Comparison of ENCODE assay signal across 11 cellular contexts in the genomic region with DNA sequence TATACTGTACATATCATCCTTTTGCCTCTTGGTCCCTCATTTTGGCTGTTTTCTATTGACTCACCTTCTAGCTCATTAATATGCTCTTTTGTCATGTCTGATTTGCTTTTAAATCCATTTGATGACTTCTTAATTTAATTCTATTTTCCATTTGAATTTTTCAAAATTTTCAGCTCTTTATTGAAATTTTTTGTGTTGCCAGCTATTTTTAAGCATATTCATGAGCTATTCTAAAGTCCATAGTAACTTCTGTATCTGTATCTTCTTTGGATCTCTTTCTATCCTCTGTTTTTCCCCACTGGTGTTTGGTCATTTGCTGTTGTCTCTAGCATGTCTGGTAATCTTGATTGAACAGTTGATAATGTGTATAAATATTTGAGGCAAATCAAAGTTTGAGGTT.
"Had no signal": no experiment of that assay in that cellular context is flagged by ENCODE, and none has a peak within 500 bp of the region (broad histone marks: within the 10 kb centered on the region; RNA-seq: fewer than 3 reads in every experiment).

No MANE protein-coding gene starts in this region.

- DNase-seq: GM23248, GOT3, H7, H9, HCEC 1CT, HFFc6 had no signal

- H3K36me3 ChIP-seq: HAP-1 had no signal

- H3K9me3 ChIP-seq: HAP-1 had no signal

- ATAC-seq: GM23338, HCT116 had no signal

- H3K27ac Mint-ChIP-seq: GM23338, H9, HFFc6 had no signal

- H3K4me2 ChIP-seq: GM23338 had no signal

- H3K4me3 Mint-ChIP-seq: GM23338, H9, HFFc6 had no signal

- H2AFZ ChIP-seq: GM23248, GM23338 had no signal

- FAIRE-seq: H1, H54 had no signal

- H3K9ac ChIP-seq: GM23248 had no signal

- H3K4me1 Mint-ChIP-seq: GM23338, H9 had no signal

- H3K27ac ChIP-seq: GM23248 had no signal

- H3K4me1 ChIP-seq: HAP-1 had no signal

- H3K4me3 ChIP-seq: GM23248, GM23338, HAP-1 had no signal
